Comparison of ENCODE assay signal across 1 cellular context in genomic region chr6:144481527-144481926, GRCh38.
TF ChIP-seq lines count a peak whose summit lies in the region.

No MANE protein-coding gene starts in this region.

TF ChIP-seq in HepG2, 621 proteins besides CTCF, POLR2A, EP300 and RAD21 (continued from another document):
- TF ChIP-seq, protein P1, sequence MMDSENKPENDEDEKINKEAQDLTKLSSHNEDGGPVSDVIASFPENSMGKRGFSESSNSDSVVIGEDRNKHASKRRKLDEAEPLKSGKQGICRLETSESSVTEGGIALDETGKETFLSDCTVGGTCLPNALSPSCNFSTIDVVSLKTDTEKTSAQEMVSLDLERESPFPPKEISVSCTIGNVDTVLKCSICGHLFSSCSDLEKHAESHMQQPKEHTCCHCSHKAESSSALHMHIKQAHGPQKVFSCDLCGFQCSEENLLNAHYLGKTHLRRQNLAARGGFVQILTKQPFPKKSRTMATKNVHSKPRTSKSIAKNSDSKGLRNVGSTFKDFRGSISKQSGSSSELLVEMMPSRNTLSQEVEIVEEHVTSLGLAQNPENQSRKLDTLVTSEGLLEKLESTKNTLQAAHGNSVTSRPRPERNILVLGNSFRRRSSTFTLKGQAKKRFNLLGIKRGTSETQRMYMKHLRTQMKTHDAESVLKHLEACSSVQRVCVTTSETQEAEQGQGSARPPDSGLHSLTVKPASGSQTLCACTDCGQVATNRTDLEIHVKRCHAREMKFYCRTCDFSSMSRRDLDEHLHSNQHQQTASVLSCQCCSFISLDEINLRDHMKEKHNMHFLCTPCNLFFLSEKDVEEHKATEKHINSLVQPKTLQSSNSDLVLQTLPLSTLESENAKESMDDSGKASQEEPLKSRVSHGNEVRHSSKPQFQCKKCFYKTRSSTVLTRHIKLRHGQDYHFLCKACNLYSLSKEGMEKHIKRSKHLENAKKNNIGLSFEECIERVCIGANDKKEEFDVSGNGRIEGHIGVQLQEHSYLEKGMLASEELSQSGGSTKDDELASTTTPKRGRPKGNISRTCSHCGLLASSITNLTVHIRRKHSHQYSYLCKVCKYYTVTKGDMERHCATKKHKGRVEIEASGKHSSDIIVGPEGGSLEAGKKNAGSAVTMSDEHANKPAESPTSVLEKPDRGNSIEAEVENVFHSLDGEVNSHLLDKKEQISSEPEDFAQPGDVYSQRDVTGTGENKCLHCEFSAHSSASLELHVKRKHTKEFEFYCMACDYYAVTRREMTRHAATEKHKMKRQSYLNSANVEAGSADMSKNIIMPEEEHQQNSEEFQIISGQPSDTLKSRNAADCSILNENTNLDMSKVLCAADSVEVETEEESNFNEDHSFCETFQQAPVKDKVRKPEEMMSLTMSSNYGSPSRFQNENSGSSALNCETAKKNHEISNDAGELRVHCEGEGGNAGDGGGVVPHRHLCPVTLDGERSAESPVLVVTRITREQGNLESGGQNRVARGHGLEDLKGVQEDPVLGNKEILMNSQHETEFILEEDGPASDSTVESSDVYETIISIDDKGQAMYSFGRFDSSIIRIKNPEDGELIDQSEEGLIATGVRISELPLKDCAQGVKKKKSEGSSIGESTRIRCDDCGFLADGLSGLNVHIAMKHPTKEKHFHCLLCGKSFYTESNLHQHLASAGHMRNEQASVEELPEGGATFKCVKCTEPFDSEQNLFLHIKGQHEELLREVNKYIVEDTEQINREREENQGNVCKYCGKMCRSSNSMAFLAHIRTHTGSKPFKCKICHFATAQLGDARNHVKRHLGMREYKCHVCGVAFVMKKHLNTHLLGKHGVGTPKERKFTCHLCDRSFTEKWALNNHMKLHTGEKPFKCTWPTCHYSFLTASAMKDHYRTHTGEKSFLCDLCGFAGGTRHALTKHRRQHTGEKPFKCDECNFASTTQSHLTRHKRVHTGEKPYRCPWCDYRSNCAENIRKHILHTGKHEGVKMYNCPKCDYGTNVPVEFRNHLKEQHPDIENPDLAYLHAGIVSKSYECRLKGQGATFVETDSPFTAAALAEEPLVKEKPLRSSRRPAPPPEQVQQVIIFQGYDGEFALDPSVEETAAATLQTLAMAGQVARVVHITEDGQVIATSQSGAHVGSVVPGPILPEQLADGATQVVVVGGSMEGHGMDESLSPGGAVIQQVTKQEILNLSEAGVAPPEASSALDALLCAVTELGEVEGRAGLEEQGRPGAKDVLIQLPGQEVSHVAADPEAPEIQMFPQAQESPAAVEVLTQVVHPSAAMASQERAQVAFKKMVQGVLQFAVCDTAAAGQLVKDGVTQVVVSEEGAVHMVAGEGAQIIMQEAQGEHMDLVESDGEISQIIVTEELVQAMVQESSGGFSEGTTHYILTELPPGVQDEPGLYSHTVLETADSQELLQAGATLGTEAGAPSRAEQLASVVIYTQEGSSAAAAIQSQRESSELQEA (CRISPR knock-in tag; IDR thresholded peaks at IDR 0.05; ENCODE audit: not compliant biosample characterization): no peak
- no peak for TF ChIP-seq MBD4 (IDR thresholded peaks at IDR 0.05; ENCODE audit: borderline replicate concordance, low read length)
- no peak for TF ChIP-seq ZNF768 (CRISPR knock-in tag; IDR thresholded peaks at IDR 0.05)
- no peak for TF ChIP-seq SRSF4 (IDR thresholded peaks at IDR 0.05; ENCODE audit: low read depth, low read length, poor library complexity, severe bottlenecking)
- no peak for TF ChIP-seq ZNF296 (CRISPR knock-in tag; conservative IDR thresholded peaks at IDR 0.05)
- no peak for TF ChIP-seq ZHX1 (CRISPR knock-in tag; IDR thresholded peaks at IDR 0.05; ENCODE audit: low read depth)
- TF ChIP-seq, protein P2, sequence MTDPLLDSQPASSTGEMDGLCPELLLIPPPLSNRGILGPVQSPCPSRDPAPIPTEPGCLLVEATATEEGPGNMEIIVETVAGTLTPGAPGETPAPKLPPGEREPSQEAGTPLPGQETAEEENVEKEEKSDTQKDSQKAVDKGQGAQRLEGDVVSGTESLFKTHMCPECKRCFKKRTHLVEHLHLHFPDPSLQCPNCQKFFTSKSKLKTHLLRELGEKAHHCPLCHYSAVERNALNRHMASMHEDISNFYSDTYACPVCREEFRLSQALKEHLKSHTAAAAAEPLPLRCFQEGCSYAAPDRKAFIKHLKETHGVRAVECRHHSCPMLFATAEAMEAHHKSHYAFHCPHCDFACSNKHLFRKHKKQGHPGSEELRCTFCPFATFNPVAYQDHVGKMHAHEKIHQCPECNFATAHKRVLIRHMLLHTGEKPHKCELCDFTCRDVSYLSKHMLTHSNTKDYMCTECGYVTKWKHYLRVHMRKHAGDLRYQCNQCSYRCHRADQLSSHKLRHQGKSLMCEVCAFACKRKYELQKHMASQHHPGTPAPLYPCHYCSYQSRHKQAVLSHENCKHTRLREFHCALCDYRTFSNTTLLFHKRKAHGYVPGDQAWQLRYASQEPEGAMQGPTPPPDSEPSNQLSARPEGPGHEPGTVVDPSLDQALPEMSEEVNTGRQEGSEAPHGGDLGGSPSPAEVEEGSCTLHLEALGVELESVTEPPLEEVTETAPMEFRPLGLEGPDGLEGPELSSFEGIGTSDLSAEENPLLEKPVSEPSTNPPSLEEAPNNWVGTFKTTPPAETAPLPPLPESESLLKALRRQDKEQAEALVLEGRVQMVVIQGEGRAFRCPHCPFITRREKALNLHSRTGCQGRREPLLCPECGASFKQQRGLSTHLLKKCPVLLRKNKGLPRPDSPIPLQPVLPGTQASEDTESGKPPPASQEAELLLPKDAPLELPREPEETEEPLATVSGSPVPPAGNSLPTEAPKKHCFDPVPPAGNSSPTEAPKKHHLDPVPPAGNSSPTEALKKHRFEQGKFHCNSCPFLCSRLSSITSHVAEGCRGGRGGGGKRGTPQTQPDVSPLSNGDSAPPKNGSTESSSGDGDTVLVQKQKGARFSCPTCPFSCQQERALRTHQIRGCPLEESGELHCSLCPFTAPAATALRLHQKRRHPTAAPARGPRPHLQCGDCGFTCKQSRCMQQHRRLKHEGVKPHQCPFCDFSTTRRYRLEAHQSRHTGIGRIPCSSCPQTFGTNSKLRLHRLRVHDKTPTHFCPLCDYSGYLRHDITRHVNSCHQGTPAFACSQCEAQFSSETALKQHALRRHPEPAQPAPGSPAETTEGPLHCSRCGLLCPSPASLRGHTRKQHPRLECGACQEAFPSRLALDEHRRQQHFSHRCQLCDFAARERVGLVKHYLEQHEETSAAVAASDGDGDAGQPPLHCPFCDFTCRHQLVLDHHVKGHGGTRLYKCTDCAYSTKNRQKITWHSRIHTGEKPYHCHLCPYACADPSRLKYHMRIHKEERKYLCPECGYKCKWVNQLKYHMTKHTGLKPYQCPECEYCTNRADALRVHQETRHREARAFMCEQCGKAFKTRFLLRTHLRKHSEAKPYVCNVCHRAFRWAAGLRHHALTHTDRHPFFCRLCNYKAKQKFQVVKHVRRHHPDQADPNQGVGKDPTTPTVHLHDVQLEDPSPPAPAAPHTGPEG (CRISPR knock-in tag; IDR thresholded peaks at IDR 0.05): no peak
- no peak for TF ChIP-seq PRDM4 (CRISPR knock-in tag; IDR thresholded peaks at IDR 0.05; ENCODE audit: borderline replicate concordance)
- TF ChIP-seq MEIS1 (CRISPR knock-in tag; IDR thresholded peaks at IDR 0.05; ENCODE audit: borderline replicate concordance): no peak
- TF ChIP-seq ZSCAN31 (CRISPR knock-in tag; IDR thresholded peaks at IDR 0.05; ENCODE audit: low read depth): no peak
- TF ChIP-seq ZNF446 (CRISPR knock-in tag; IDR thresholded peaks at IDR 0.05): no peak
- no peak for TF ChIP-seq ZNF75D (CRISPR knock-in tag; IDR thresholded peaks at IDR 0.05; ENCODE audit: borderline replicate concordance)
- TF ChIP-seq NFE2L2 (IDR thresholded peaks at IDR 0.05; ENCODE audit: low read length): no peak
- no peak for TF ChIP-seq ATF3 (CRISPR knock-in tag; IDR thresholded peaks at IDR 0.05)
- no peak for TF ChIP-seq NFIC (IDR thresholded peaks at IDR 0.05; ENCODE audit: low read length)
- TF ChIP-seq TFDP1 (CRISPR knock-in tag; IDR thresholded peaks at IDR 0.05; ENCODE audit: borderline replicate concordance): no peak
